In the genomic region with DNA sequence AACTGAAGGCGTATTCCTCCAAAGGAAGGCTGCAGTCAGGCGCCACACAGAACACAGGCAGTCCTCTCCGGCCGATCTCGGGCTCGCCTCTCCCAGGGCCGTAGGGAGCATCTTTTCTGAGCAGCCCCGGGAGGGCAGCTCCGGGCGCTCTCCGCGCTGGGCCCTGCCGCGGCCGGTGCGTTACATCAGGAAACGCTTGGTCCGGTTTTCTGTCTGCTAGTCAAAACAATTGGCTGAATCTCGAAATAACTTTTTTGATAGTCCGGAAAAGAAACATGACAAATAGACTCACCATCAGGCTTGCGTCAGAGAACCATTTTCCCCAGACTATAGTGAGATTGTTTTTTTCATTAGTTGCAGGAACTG, we compare ENCODE assay signal across 8 cellular contexts.
DNase-seq lines count a peak whose midpoint lies in the region; ATAC-seq and TF ChIP-seq lines count a peak whose summit lies in the region.

No MANE protein-coding gene starts in this region.

- H3K36me3 Mint-ChIP-seq in effector memory CD8-positive, alpha-beta T cell (ENCODE audit: insufficient read depth) = peaks cover 25% of the 10 kb centered on the region

- CTCF ChIA-PET in SK-N-SH (lab: Yijun Ruan, JAX) = interaction anchor here (0.7 to 1.4 kb wide), 3 partner anchors 42 to 191 kb away, joined by 3 to 5 read pairs (median 4); no protein-coding TSS in a partner anchor

- H3F3A ChIP-seq in SK-N-SH (replicated peaks; ENCODE audit: insufficient read depth) = peaks cover 3% of the 10 kb centered on the region

- H3K4me1 ChIP-seq in SK-N-SH (ENCODE audit: control insufficient read depth in 1 of 2, insufficient read depth in 2 of 2, low read depth in 1 of 2, low read length in 1 of 2) = peaks cover 6 to 7% of the 10 kb centered on the region in 2 experiments; a peak in 2 of 4 replicates

- peak overlapping the region; percentile 83 to 91 for H3K4me3 Mint-ChIP-seq in effector memory CD8-positive, alpha-beta T cell

- H3K27me3 Mint-ChIP-seq in effector memory CD8-positive, alpha-beta T cell = peaks cover 39 to 72% of the 10 kb centered on the region in 2 donors

- 4% methylated on average over 10 of the region's 21 CpGs for WGBS in SK-N-SH (ENCODE audit: low lambda C conversion rate)

- H4K20me1 ChIP-seq in SK-N-SH (ENCODE audit: insufficient read depth) = no peaks in the 10 kb centered on the region

- peak overlapping the region in 1 of 2 experiments; percentile 36; a peak in 1 of 4 replicates for H3K27ac ChIP-seq in SK-N-SH (ENCODE audit: low read depth in 2 of 2, low read length in 1 of 2)

- H3K9ac ChIP-seq in SK-N-SH = peak overlapping the region; percentile 58; the same call in 1 of the 2 replicates

- in situ Hi-C loops in G401 (cut with HindIII; ENCODE audit: low sequenced_read_pairs) = no loop called here

- no peaks in the 10 kb centered on the region for H3K9me3 Mint-ChIP-seq in effector memory CD8-positive, alpha-beta T cell

- ATAC-seq in effector memory CD8-positive, alpha-beta T cell (replicated peaks) = peak; percentile 13
- no peak for ATAC-seq in HG02678 (IDR thresholded peaks at IDR 0.05; ENCODE audit: unreplicated experiment)

- H3K36me3 ChIP-seq in SK-N-SH (replicated peaks in 1 of 2; ENCODE audit: control insufficient read depth in 1 of 2, insufficient read depth in 2 of 2, low read length in 1 of 2) = no peaks in the 10 kb centered on the region

- peak overlapping the region; percentile 50 to 65 for H3K4me3 ChIP-seq in SK-N-SH (ENCODE audit: low read depth in 2 of 2, low read length in 1 of 2)

- no peaks in the 10 kb centered on the region for H3K9me3 ChIP-seq in SK-N-SH

- peak overlapping the region; percentile 56 to 65 for H3K27ac Mint-ChIP-seq in effector memory CD8-positive, alpha-beta T cell

- TF ChIP-seq EP300 in SK-N-SH (IDR thresholded peaks at IDR 0.05; ENCODE audit: borderline replicate concordance in 1 of 2, low read depth in 1 of 2, low read length in 1 of 2) = 0 out of 4 replicates have a peak, but pooled peaks of 1 of the 2 experiments have one; percentile 15

- POLR2A ChIA-PET in SK-N-SH (lab: Yijun Ruan, JAX) = no interaction called here

- peak; percentile 14 for DNase-seq in activated naive CD4-positive, alpha-beta T cell treated with Interleukin-2 at 50 U/mL for 16 hours
- DNase-seq in activated naive CD4-positive, alpha-beta T cell treated with anti-CD3 and anti-CD28 coated beads, Interleukin-2, amount 50 U/mL, for 16 hours = no peak
- DNase-seq in SK-N-SH = peak; percentile 75
- no peak for DNase-seq in effector memory CD8-positive, alpha-beta T cell
- DNase-seq in myocyte (ENCODE audit: low read depth) = peak; percentile 49
- no peak for DNase-seq in NCI-H226
- DNase-seq in G401 (ENCODE audit: low spot score) = no peak

- no peak for TF ChIP-seq RAD21 in SK-N-SH (IDR thresholded peaks at IDR 0.05; ENCODE audit: low read length)

- H3K4me2 ChIP-seq in SK-N-SH = peak overlapping the region; percentile 87

- H2AFZ ChIP-seq in SK-N-SH (ENCODE audit: low read depth) = peak overlapping the region; percentile 92; the same call in 1 of the 2 replicates

- H3K27me3 ChIP-seq in SK-N-SH (ENCODE audit: insufficient read depth) = no peaks in the 10 kb centered on the region

- no peak for TF ChIP-seq CTCF in SK-N-SH (IDR thresholded peaks at IDR 0.05)

- H3K4me1 Mint-ChIP-seq in effector memory CD8-positive, alpha-beta T cell (ENCODE audit: low read depth in 2 of 2) = peaks cover 28 to 38% of the 10 kb centered on the region in 2 donors

- H3K9me2 ChIP-seq in SK-N-SH = no peaks in the 10 kb centered on the region

- no peaks in the 10 kb centered on the region for H3K79me2 ChIP-seq in SK-N-SH (ENCODE audit: insufficient read depth)

TF ChIP-seq in SK-N-SH, 30 proteins besides CTCF, POLR2A, EP300 and RAD21:
- TF ChIP-seq JUND (IDR thresholded peaks at IDR 0.05) = no peak
- no peak for TF ChIP-seq FOXJ3 (CRISPR knock-in tag; IDR thresholded peaks at IDR 0.05)
- no peak for TF ChIP-seq YY1 (IDR thresholded peaks at IDR 0.05; ENCODE audit: low read depth)

Comparison
In these comparisons a context has a peak if more than half of its experiments do, and no peak if none do; other contexts are left out.
1. DNase-seq: peak in activated naive CD4-positive, alpha-beta T cell treated with Interleukin-2 at 50 U/mL for 16 hours (single experiment), SK-N-SH (single experiment) and myocyte (single experiment); none in activated naive CD4-positive, alpha-beta T cell treated with anti-CD3 and anti-CD28 coated beads, Interleukin-2, amount 50 U/mL, for 16 hours (single experiment), effector memory CD8-positive, alpha-beta T cell (0 of 3), NCI-H226 (single experiment) and G401 (single experiment).